In genomic region chr1:15668089-15668754, GRCh38 we compare ENCODE assay signal across 28 cellular contexts. TPM values are rescaled to one million over a fixed set of nuclear protein-coding genes. Genes with fewer than 3 reads are reported as not detected.
DNase-seq lines count a peak whose midpoint lies in the region; ATAC-seq and TF ChIP-seq lines count a peak whose summit lies in the region.
"Had no signal": no experiment of that assay in that cellular context is flagged by ENCODE, and none has a peak within 500 bp of the region (broad histone marks: within the 10 kb centered on the region; RNA-seq: fewer than 3 reads in every experiment).

No MANE protein-coding gene starts in this region.

- DNase-seq in DMS 273 (lab: John Stamatoyannopoulos, UW; ENCODE audit: unreplicated experiment): peak; percentile 20
- DNase-seq in DMS 273 treated with DMSO at 0.1 percent for 48 hours (lab: John Stamatoyannopoulos, UW): no peak
- DNase-seq in WTC11 (ENCODE audit: low spot score): no peak
- no peak for DNase-seq in glutamatergic neuron
- DNase-seq in non-pigmented ciliary epithelial cell (ENCODE audit: low read depth): peak; percentile 5
- no peak for DNase-seq in DMS53 treated with DMSO at 0.1 percent for 48 hours (lab: John Stamatoyannopoulos, UW; ENCODE audit: unreplicated experiment)
- DNase-seq: activated T-cell treated with anti-CD3 and anti-CD28 coated beads, Interleukin-2, amount 50 U/mL, for 72 hours; C1 segment of cervical spinal cord; Caco-2; DND-41; esophagus squamous epithelium; foreskin melanocyte; left ventricle myocardium inferior; mesendoderm; NCI-H146; NCI-H2107; NCI-H748 treated with DMSO at 0.1 percent for 48 hours; SHP77 treated with DMSO at 0.1 percent for 48 hours; stimulated activated CD8-positive, alpha-beta memory T cell treated with anti-CD3 and anti-CD28 coated beads, Interleukin-4, amount 100 ng/mL, for 48 hours; WERI-Rb-1 had no signal

- CTCF ChIA-PET in WTC11 (lab: Charles Lee): interaction anchor here (0.5 to 1.2 kb wide), 5 partner anchors 56 to 710 kb away, joined by 3 to 6 read pairs (median 4); no protein-coding TSS in a partner anchor

- no peaks in the 10 kb centered on the region for H3K9me3 Mint-ChIP-seq in WTC11
- H3K9me3 Mint-ChIP-seq in glutamatergic neuron (ENCODE audit: unreplicated experiment): peaks cover 4% of the 10 kb centered on the region
- H3K9me3 Mint-ChIP-seq: activated T-cell treated with anti-CD3 and anti-CD28 coated beads, Interleukin-2, amount 50 U/mL, for 72 hours; central memory CD8-positive, alpha-beta T cell; dendritic cell treated with granulocyte-macrophage colony-stimulating factor and Interleukin-4, amounts not matched to agents 40 ng/mL and 50 ng/mL, for 4 days; stimulated activated naive CD8-positive, alpha-beta T cell treated with anti-CD3 and anti-CD28 coated beads, Interleukin-15, Interleukin-2, amounts not matched to agents 100 ng/mL and 50 ng/mL, for 24 hours had no signal

- ATAC-seq in WTC11: no peak
- ATAC-seq in GM19463 (IDR thresholded peaks at IDR 0.05; ENCODE audit: unreplicated experiment): no peak
- ATAC-seq in GM19328 (IDR thresholded peaks at IDR 0.05; ENCODE audit: unreplicated experiment): no peak
- ATAC-seq: activated T-cell treated with anti-CD3 and anti-CD28 coated beads, Interleukin-2, amount 50 U/mL, for 72 hours; HCT116; sciatic nerve had no signal

- H3K4me3 Mint-ChIP-seq in WTC11: no peak overlapping the region
- H3K4me3 Mint-ChIP-seq in glutamatergic neuron (ENCODE audit: unreplicated experiment): peak overlapping the region; percentile 18
- H3K4me3 Mint-ChIP-seq: activated T-cell treated with anti-CD3 and anti-CD28 coated beads, Interleukin-2, amount 50 U/mL, for 72 hours; central memory CD8-positive, alpha-beta T cell; dendritic cell treated with granulocyte-macrophage colony-stimulating factor and Interleukin-4, amounts not matched to agents 40 ng/mL and 50 ng/mL, for 4 days; stimulated activated naive CD8-positive, alpha-beta T cell treated with anti-CD3 and anti-CD28 coated beads, Interleukin-15, Interleukin-2, amounts not matched to agents 100 ng/mL and 50 ng/mL, for 24 hours had no signal

- H3K27me3 Mint-ChIP-seq in WTC11 (ENCODE audit: low read depth) (no peaks in the 10 kb centered on the region), glutamatergic neuron (ENCODE audit: unreplicated experiment) (peaks cover 5% of the 10 kb centered on the region)
- H3K27me3 Mint-ChIP-seq: central memory CD8-positive, alpha-beta T cell; dendritic cell treated with granulocyte-macrophage colony-stimulating factor and Interleukin-4, amounts not matched to agents 40 ng/mL and 50 ng/mL, for 4 days; progenitor cell of endocrine pancreas; stimulated activated naive CD8-positive, alpha-beta T cell treated with anti-CD3 and anti-CD28 coated beads, Interleukin-15, Interleukin-2, amounts not matched to agents 100 ng/mL and 50 ng/mL, for 24 hours had no signal

- H3K36me3 Mint-ChIP-seq in WTC11 (no peaks in the 10 kb centered on the region; the same call in 1 of the 2 replicates), glutamatergic neuron (ENCODE audit: unreplicated experiment) (no peaks in the 10 kb centered on the region)

- H3K27ac Mint-ChIP-seq in WTC11 (peak overlapping the region; percentile 35), glutamatergic neuron (ENCODE audit: unreplicated experiment) (peak overlapping the region; percentile 92)
- H3K27ac Mint-ChIP-seq: activated T-cell treated with anti-CD3 and anti-CD28 coated beads, Interleukin-2, amount 50 U/mL, for 72 hours; dendritic cell treated with granulocyte-macrophage colony-stimulating factor and Interleukin-4, amounts not matched to agents 40 ng/mL and 50 ng/mL, for 4 days; stimulated activated naive CD8-positive, alpha-beta T cell treated with anti-CD3 and anti-CD28 coated beads, Interleukin-15, Interleukin-2, amounts not matched to agents 100 ng/mL and 50 ng/mL, for 24 hours had no signal

- H3K4me1 Mint-ChIP-seq in WTC11 (peaks cover 36% of the 10 kb centered on the region), glutamatergic neuron (ENCODE audit: low read depth, unreplicated experiment) (peaks cover 15% of the 10 kb centered on the region)
- H3K4me1 Mint-ChIP-seq: central memory CD8-positive, alpha-beta T cell had no signal

- POLR2A ChIA-PET in WTC11 (lab: Charles Lee): no interaction called here

- TF ChIP-seq CTCF in WTC11 (IDR thresholded peaks at IDR 0.05) (no peak), glutamatergic neuron (IDR thresholded peaks at IDR 0.05; ENCODE audit: partially characterized antibody, unreplicated experiment) (no peak)

TF ChIP-seq in WTC11, 78 proteins besides CTCF, POLR2A, EP300 and RAD21 (continues in another document):
- TF ChIP-seq ZNF138 (CRISPR knock-in tag; conservative IDR thresholded peaks at IDR 0.05) (no peak), RELA (CRISPR knock-in tag; IDR thresholded peaks at IDR 0.05; ENCODE audit: borderline replicate concordance) (no peak), ERG (CRISPR knock-in tag; IDR thresholded peaks at IDR 0.05) (no peak), ETV6 (CRISPR knock-in tag; IDR thresholded peaks at IDR 0.05) (no peak), SMAD3 (CRISPR knock-in tag; IDR thresholded peaks at IDR 0.05; ENCODE audit: borderline replicate concordance) (no peak), ZNF416 (CRISPR knock-in tag; IDR thresholded peaks at IDR 0.05) (no peak), ATF1 (CRISPR knock-in tag; IDR thresholded peaks at IDR 0.05) (no peak), TEAD4 (CRISPR knock-in tag; IDR thresholded peaks at IDR 0.05) (no peak), E2F5 (CRISPR knock-in tag; IDR thresholded peaks at IDR 0.05) (no peak), SMAD4 (CRISPR knock-in tag; IDR thresholded peaks at IDR 0.05) (no peak), CREB1 (CRISPR knock-in tag; IDR thresholded peaks at IDR 0.05) (no peak), ZNF232 (CRISPR knock-in tag; IDR thresholded peaks at IDR 0.05) (no peak), ZNF671 (CRISPR knock-in tag; IDR thresholded peaks at IDR 0.05) (no peak)
- TF ChIP-seq, protein P1, sequence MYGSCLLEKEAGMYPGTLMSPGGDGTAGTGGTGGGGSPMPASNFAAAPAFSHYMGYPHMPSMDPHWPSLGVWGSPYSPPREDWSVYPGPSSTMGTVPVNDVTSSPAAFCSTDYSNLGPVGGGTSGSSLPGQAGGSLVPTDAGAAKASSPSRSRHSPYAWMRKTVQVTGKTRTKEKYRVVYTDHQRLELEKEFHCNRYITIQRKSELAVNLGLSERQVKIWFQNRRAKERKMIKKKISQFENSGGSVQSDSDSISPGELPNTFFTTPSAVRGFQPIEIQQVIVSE (CRISPR knock-in tag; IDR thresholded peaks at IDR 0.05; ENCODE audit: borderline replicate concordance): no peak
- TF ChIP-seq, protein P2, sequence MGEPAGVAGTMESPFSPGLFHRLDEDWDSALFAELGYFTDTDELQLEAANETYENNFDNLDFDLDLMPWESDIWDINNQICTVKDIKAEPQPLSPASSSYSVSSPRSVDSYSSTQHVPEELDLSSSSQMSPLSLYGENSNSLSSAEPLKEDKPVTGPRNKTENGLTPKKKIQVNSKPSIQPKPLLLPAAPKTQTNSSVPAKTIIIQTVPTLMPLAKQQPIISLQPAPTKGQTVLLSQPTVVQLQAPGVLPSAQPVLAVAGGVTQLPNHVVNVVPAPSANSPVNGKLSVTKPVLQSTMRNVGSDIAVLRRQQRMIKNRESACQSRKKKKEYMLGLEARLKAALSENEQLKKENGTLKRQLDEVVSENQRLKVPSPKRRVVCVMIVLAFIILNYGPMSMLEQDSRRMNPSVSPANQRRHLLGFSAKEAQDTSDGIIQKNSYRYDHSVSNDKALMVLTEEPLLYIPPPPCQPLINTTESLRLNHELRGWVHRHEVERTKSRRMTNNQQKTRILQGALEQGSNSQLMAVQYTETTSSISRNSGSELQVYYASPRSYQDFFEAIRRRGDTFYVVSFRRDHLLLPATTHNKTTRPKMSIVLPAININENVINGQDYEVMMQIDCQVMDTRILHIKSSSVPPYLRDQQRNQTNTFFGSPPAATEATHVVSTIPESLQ (CRISPR knock-in tag; IDR thresholded peaks at IDR 0.05): no peak

RNA-seq across cellular contexts. Expression of gene PLEKHM2, which starts 15.9 kb away (rescaled TPM):
- 47.5 to 51.8 TPM (median 49.7 TPM) in 3 replicates for total RNA-seq in WTC11 (2021)
- 66.9 TPM for total RNA-seq in glutamatergic neuron (ENCODE audit: unreplicated experiment)

RNA-seq across cellular contexts. Expression of gene DDI2, which starts 51.0 kb away (rescaled TPM):
- total RNA-seq in WTC11 (2021): 33.8 to 34.2 TPM (median 33.8 TPM) in 3 replicates
- 29.6 TPM for total RNA-seq in glutamatergic neuron (ENCODE audit: unreplicated experiment)

Comparison
In these comparisons a context has a peak if more than half of its experiments do, and no peak if none do; other contexts are left out.
1. DNase-seq: peak in DMS 273 (single experiment) and non-pigmented ciliary epithelial cell (single experiment); none in DMS 273 treated with DMSO at 0.1 percent for 48 hours (single experiment), WTC11 (single experiment), glutamatergic neuron (single experiment) and DMS53 treated with DMSO at 0.1 percent for 48 hours (single experiment).